Comparison of ENCODE assay signal across 8 cellular contexts in genomic region chr2:70553584-70554337, GRCh38. TPM values are rescaled to one million over a fixed set of nuclear protein-coding genes. Genes with fewer than 3 reads are reported as not detected.
A peak's percentile ranks its signal among the peaks of the same experiment; 100 is the strongest.
DNase-seq lines count a peak whose midpoint lies in the region; ATAC-seq, FAIRE-seq and TF ChIP-seq lines count a peak whose summit lies in the region.

TSS of gene TGFA (minus strand) at chr2:70553826. CDS start at chr2:70553767, 59 bp downstream.

- peak in 1 of 2 experiments; percentile 9; a peak in 1 of 5 replicates for TF ChIP-seq EP300 in A549 (IDR thresholded peaks at IDR 0.05)

- no peaks in the 10 kb centered on the region for H3K36me3 ChIP-seq in effector memory CD4-positive, alpha-beta T cell (ENCODE audit: control insufficient read depth, insufficient read depth, low read length)

- H3K27ac Mint-ChIP-seq in activated CD8-positive, alpha-beta T cell treated with anti-CD3 and anti-CD28 coated beads, Interleukin-2, amount 10 ng/mL, durations not matched to agents 7 days and 5 days, result no peak within 1 kb of the TSS

- peak within 1 kb of the TSS; percentile 70 for H3K4me3 Mint-ChIP-seq in activated CD8-positive, alpha-beta T cell treated with anti-CD3 and anti-CD28 coated beads, Interleukin-2, amount 10 ng/mL, durations not matched to agents 7 days and 5 days

- peak; percentile 52 to 66 for TF ChIP-seq RAD21 in A549 (conservative IDR thresholded peaks at IDR 0.05 in 1 of 2, IDR thresholded peaks at IDR 0.05 in 1 of 2)

- peak within 1 kb of the TSS; percentile 84 for H3K4me2 ChIP-seq in A549

- ATAC-seq in A549 (peak; percentile 87 to 93), GM18511 (IDR thresholded peaks at IDR 0.05; ENCODE audit: unreplicated experiment) (peak; percentile 83), HG03196 (IDR thresholded peaks at IDR 0.05; ENCODE audit: unreplicated experiment) (peak; percentile 50)
- ATAC-seq in activated CD8-positive, alpha-beta T cell treated with anti-CD3 and anti-CD28 coated beads, Interleukin-2, amount 10 ng/mL, durations not matched to agents 7 days and 5 days, result peak; percentile 88

- WGBS in A549 (ENCODE audit: missing lambda C conversion rate), result 2% methylated on average over 39 of the region's 88 CpGs

- H3K4me3 ChIP-seq in A549, result peak within 1 kb of the TSS; percentile 59
- peak within 1 kb of the TSS; percentile 71 for H3K4me3 ChIP-seq in effector memory CD4-positive, alpha-beta T cell (ENCODE audit: insufficient read depth, low read depth, low read length, poor library complexity, severe bottlenecking)

- POLR2A ChIA-PET in A549 (lab: Yijun Ruan, JAX), result interaction anchor here (1.0 to 1.4 kb wide), 2 partner anchors 13 to 25 kb away, joined by 3 read pairs; no protein-coding TSS in a partner anchor
- POLR2A ChIA-PET in activated CD8-positive, alpha-beta T cell treated with anti-CD3 and anti-CD28 coated beads, Interleukin-2, amount 10 ng/mL, durations not matched to agents 7 days and 5 days (lab: Charles Lee), result no interaction called here

- no peaks in the 10 kb centered on the region for H3K9me3 ChIP-seq in A549
- no peaks in the 10 kb centered on the region for H3K9me3 ChIP-seq in effector memory CD4-positive, alpha-beta T cell (ENCODE audit: control insufficient read depth, low read length)

- peaks cover 12% of the 10 kb centered on the region; the same call in 2 of the 3 replicates for H3K4me1 ChIP-seq in A549
- peaks cover 15% of the 10 kb centered on the region for H3K4me1 ChIP-seq in effector memory CD4-positive, alpha-beta T cell (ENCODE audit: control insufficient read depth, insufficient read depth, low read length, poor library complexity, severe bottlenecking)

- no peaks in the 10 kb centered on the region for H3K36me3 Mint-ChIP-seq in activated CD8-positive, alpha-beta T cell treated with anti-CD3 and anti-CD28 coated beads, Interleukin-2, amount 10 ng/mL, durations not matched to agents 7 days and 5 days (ENCODE audit: low read depth)

- H3K9me3 Mint-ChIP-seq in activated CD8-positive, alpha-beta T cell treated with anti-CD3 and anti-CD28 coated beads, Interleukin-2, amount 10 ng/mL, durations not matched to agents 7 days and 5 days (ENCODE audit: insufficient read depth), result no peaks in the 10 kb centered on the region

- H3K27me3 ChIP-seq in effector memory CD4-positive, alpha-beta T cell (replicated peaks; ENCODE audit: control insufficient read depth, insufficient read depth, low read length, poor library complexity, severe bottlenecking), result no peaks in the 10 kb centered on the region

- H3K27me3 Mint-ChIP-seq in activated CD8-positive, alpha-beta T cell treated with anti-CD3 and anti-CD28 coated beads, Interleukin-2, amount 10 ng/mL, durations not matched to agents 7 days and 5 days (ENCODE audit: low read depth), result peaks cover 54% of the 10 kb centered on the region

- peaks cover 26% of the 10 kb centered on the region for H3K4me1 Mint-ChIP-seq in activated CD8-positive, alpha-beta T cell treated with anti-CD3 and anti-CD28 coated beads, Interleukin-2, amount 10 ng/mL, durations not matched to agents 7 days and 5 days (ENCODE audit: low read depth)

- TF ChIP-seq POLR2A in A549 (IDR thresholded peaks at IDR 0.05; ENCODE audit: low read length), result peak; percentile 51

- H3K27ac ChIP-seq in A549, result peak within 1 kb of the TSS; percentile 75 to 86
- peak within 1 kb of the TSS; percentile 18 for H3K27ac ChIP-seq in effector memory CD4-positive, alpha-beta T cell (ENCODE audit: insufficient read depth, low read length, poor library complexity, severe bottlenecking)

- DNase-seq in A549 (ENCODE audit: low read depth in 1 of 2, low spot score in 1 of 2) (peak; percentile 68 to 82), NCI-H526 treated with DMSO at 0.1 percent for 48 hours (lab: John Stamatoyannopoulos, UW) (peak; percentile 86), mesenteric fat pad (ENCODE audit: low spot score) (peak; percentile 92)
- DNase-seq in activated CD8-positive, alpha-beta T cell treated with anti-CD3 and anti-CD28 coated beads, Interleukin-2, amount 10 ng/mL, durations not matched to agents 7 days and 5 days, result peak; percentile 70
- DNase-seq in effector memory CD4-positive, alpha-beta T cell, result peak; percentile 65 to 68 (median 65)
- peak; percentile 17 for DNase-seq in stimulated activated CD8-positive, alpha-beta memory T cell treated with anti-CD3 and anti-CD28 coated beads, Interleukin-15, amount 100 ng/mL, for 1 hour (ENCODE audit: low read depth)

- no peak for FAIRE-seq in A549 (lab: Jason Lieb, UNC)

- CTCF ChIA-PET in A549 (lab: Yijun Ruan, JAX), result interaction anchor here (0.9 to 5.0 kb wide), 12 partner anchors 13 to 251 kb away, joined by 3 to 47 read pairs (median 4); partner anchors contain the start of gene FAM136A
- CTCF ChIA-PET in activated CD8-positive, alpha-beta T cell treated with anti-CD3 and anti-CD28 coated beads, Interleukin-2, amount 10 ng/mL, durations not matched to agents 7 days and 5 days (lab: Charles Lee), result interaction anchor here (1.0 kb wide), 1 partner anchor 10 kb away, joined by 5 read pairs; no protein-coding TSS in a partner anchor

- TF ChIP-seq CTCF in A549 (IDR thresholded peaks at IDR 0.05), result peak; percentile 65

TF ChIP-seq in A549, 52 proteins besides CTCF, POLR2A, EP300 and RAD21:
- TF ChIP-seq RNF2 (IDR thresholded peaks at IDR 0.05; ENCODE audit: borderline replicate concordance, low read depth) (0 out of 2 replicates have a peak, but pooled peaks have one; percentile 80), REST (IDR thresholded peaks at IDR 0.05) (no peak), SMC3 (IDR thresholded peaks at IDR 0.05) (peak; percentile 63), HES2 (IDR thresholded peaks at IDR 0.05) (no peak), BCL3 (IDR thresholded peaks at IDR 0.05) (peak; percentile 65; the same call in 1 of the 3 replicates), JUN (IDR thresholded peaks at IDR 0.05) (peak in 1 of 2 experiments; percentile 73; a peak in 2 of 5 replicates), CHD2 (IDR thresholded peaks at IDR 0.05; ENCODE audit: low read length, partially characterized antibody) (no peak), NFE2L2 (conservative IDR thresholded peaks at IDR 0.05; ENCODE audit: low read length) (no peak), MAX (IDR thresholded peaks at IDR 0.05) (0 out of 2 replicates have a peak, but pooled peaks have one; percentile 23), MYC (IDR thresholded peaks at IDR 0.05; ENCODE audit: borderline replicate concordance, low read length) (0 out of 2 replicates have a peak, but pooled peaks have one; percentile 32)
TF ChIP-seq in A549: peak in this region for 6.

RNA-seq across cellular contexts. Expression of gene TGFA, which starts in this region (rescaled TPM):
- polyA plus RNA-seq in A549 (2011; rRNA removed) (3.5 and 3.6 TPM in 2 replicates), A549 (2017; fragmentation: RNase III; extraction: RNeasy Plus Mini Kit Qiagen cat#74134 plus additional on column Dnase treatment) (5.2 to 7.1 TPM (median 5.3 TPM) in 3 replicates)
- 2.5 and 3.2 TPM in 2 replicates for polyA plus RNA-seq in A549 (2012; cell fraction: cytosol; rRNA removed)
- 1.9 and 3.8 TPM in 2 replicates for polyA plus RNA-seq in A549 (2012; cell fraction: nucleus; rRNA removed)
- 4.1 and 5.3 TPM in 2 replicates for polyA minus RNA-seq in A549 (2011; rRNA and poly(A)+ RNA removed)
- under 1 TPM in 1 of 2 experiments, not detected in 1; 0.13 TPM for total RNA-seq in activated CD8-positive, alpha-beta T cell treated with anti-CD3 and anti-CD28 coated beads, Interleukin-2, amount 10 ng/mL, durations not matched to agents 7 days and 5 days
- total RNA-seq in mesenteric fat pad, result 2.2 TPM

Comparison
In these comparisons a context has a peak if more than half of its experiments do, and no peak if none do; other contexts are left out.
1. Peak in every context shown above with its lines: DNase-seq, ATAC-seq, H3K4me3 ChIP-seq and H3K27ac ChIP-seq.
2. Peak in DNase-seq and ATAC-seq in activated CD8-positive, alpha-beta T cell treated with anti-CD3 and anti-CD28 coated beads, Interleukin-2, amount 10 ng/mL, durations not matched to agents 7 days and 5 days; RNA of the gene not detected or under 1 TPM.
3. DNase-seq: peak in every context shown above with its lines; median percentile 92 in mesenteric fat pad; 86 in NCI-H526 treated with DMSO at 0.1 percent for 48 hours; 75 in A549; 70 in activated CD8-positive, alpha-beta T cell treated with anti-CD3 and anti-CD28 coated beads, Interleukin-2, amount 10 ng/mL, durations not matched to agents 7 days and 5 days; 65 in effector memory CD4-positive, alpha-beta T cell; 17 in stimulated activated CD8-positive, alpha-beta memory T cell treated with anti-CD3 and anti-CD28 coated beads, Interleukin-15, amount 100 ng/mL, for 1 hour.